In the genomic region with DNA sequence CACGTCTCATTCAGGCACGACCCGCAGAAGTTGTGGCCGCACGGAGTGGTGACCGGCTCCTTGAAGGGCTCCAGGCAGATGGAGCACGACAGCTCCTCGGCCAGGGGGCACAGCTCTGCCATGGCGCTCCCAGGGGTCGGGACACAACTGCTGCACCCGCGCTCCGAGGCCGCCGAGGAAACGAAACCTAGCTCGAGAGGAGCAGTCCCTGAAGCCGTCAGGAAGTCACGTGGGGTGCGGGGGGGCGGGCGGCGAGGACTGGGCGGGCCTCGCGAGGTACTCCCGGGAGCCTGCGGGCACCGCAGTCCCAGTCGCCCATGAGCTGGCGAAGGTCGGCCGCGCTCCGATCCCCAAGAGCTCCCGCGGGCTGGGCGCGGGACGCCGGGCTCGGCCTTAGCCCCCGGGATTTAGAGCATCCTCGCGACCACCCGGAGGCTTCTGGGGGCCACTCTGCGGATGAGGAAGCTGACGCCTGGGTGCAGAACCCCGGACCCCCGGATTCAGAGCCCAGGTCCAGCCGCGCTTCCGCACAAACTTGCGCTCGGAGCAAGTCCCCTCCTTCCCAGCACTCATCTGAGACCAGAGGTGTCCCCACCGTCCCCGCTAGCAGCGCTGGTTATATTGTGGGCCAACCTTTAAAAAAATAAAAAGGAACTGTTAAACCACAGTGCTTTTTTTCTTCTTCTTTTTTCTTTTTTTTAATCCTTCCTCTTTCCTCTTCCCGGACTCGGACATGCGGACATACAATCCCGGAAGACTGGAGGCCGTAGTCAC, we compare ENCODE assay signal across 8 cellular contexts. TPM values are rescaled to one million over a fixed set of nuclear protein-coding genes. Genes with fewer than 3 reads are reported as not detected.
DNase-seq lines count a peak whose midpoint lies in the region; ATAC-seq, FAIRE-seq and TF ChIP-seq lines count a peak whose summit lies in the region.

A gene with protein sequence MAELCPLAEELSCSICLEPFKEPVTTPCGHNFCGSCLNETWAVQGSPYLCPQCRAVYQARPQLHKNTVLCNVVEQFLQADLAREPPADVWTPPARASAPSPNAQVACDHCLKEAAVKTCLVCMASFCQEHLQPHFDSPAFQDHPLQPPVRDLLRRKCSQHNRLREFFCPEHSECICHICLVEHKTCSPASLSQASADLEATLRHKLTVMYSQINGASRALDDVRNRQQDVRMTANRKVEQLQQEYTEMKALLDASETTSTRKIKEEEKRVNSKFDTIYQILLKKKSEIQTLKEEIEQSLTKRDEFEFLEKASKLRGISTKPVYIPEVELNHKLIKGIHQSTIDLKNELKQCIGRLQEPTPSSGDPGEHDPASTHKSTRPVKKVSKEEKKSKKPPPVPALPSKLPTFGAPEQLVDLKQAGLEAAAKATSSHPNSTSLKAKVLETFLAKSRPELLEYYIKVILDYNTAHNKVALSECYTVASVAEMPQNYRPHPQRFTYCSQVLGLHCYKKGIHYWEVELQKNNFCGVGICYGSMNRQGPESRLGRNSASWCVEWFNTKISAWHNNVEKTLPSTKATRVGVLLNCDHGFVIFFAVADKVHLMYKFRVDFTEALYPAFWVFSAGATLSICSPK (minus strand): TSS at position 183 of the 774 bp plus-strand sequence. CDS start 61 bp downstream, at position 122.

- 0% methylated on average over 22 to 63 of the region's 63 CpGs for WGBS in adrenal gland, 4 donors
- 0% methylated on average over 63 of the region's 63 CpGs for WGBS in heart right ventricle, 2 donors

- DNase-seq in GM12891 (ENCODE audit: insufficient read length, low spot score) (peak; percentile 92), NCI-H146 (lab: John Stamatoyannopoulos, UW) (peak; percentile 89), T-helper 1 cell (peak; percentile 84 to 96 (median 85)), adrenal gland (peak; percentile 95 to 97 (median 96)), heart right ventricle (peak; percentile 91 to 93), posterior vena cava (ENCODE audit: low spot score) (peak; percentile 96), upper lobe of right lung (peak; percentile 98)

- H3K27me3 ChIP-seq in adrenal gland (no peaks in the 10 kb centered on the region), heart right ventricle (no peaks in the 10 kb centered on the region), upper lobe of right lung (no peaks in the 10 kb centered on the region)

- no peak for FAIRE-seq in GM12891 (lab: Jason Lieb, UNC)

- peak; percentile 97 for TF ChIP-seq POLR2A in GM12891 (IDR thresholded peaks at IDR 0.05; ENCODE audit: low read depth, low read length)
- peak; percentile 98 to 99 for TF ChIP-seq POLR2A in adrenal gland (IDR thresholded peaks at IDR 0.05)

- peak within 1 kb of the TSS; percentile 86 to 95 (median 90) for H3K27ac ChIP-seq in adrenal gland
- H3K27ac ChIP-seq in heart right ventricle: peak within 1 kb of the TSS; percentile 71 to 96 (median 91)
- peak within 1 kb of the TSS; percentile 97 for H3K27ac ChIP-seq in upper lobe of right lung

- H3K4me3 ChIP-seq in adrenal gland (peak within 1 kb of the TSS; percentile 65 to 82 (median 76)), heart right ventricle (peak within 1 kb of the TSS; percentile 66 to 99 (median 90)), upper lobe of right lung (peak within 1 kb of the TSS; percentile 96)

- TF ChIP-seq CTCF in adrenal gland (IDR thresholded peaks at IDR 0.05) (no peak), heart right ventricle (IDR thresholded peaks at IDR 0.05) (no peak), upper lobe of right lung (IDR thresholded peaks at IDR 0.05) (no peak)

- H3K36me3 ChIP-seq in adrenal gland (replicated peaks in 1 of 2) (no peaks in the 10 kb centered on the region), heart right ventricle (peaks cover 0 to 16% (median 0%) of the 10 kb centered on the region in 9 donors), upper lobe of right lung (peaks cover 2% of the 10 kb centered on the region)

- ATAC-seq in HG02798 (IDR thresholded peaks at IDR 0.05; ENCODE audit: poor library complexity, unreplicated experiment): peak; percentile 77
- ATAC-seq in heart right ventricle: peak; percentile 93 to 97 (median 96)
- ATAC-seq in upper lobe of right lung: peak; percentile 92

- intact Hi-C loops in adrenal gland (cut with DNase I) (no loop called here), heart right ventricle (cut with DNase I) (loop anchor here in 4 of 10 donors (1.0 to 5.0 kb wide), 4 partner anchors 77 to 92 kb away; a partner anchor contains a TSS), posterior vena cava (cut with DNase I) (no loop called here), upper lobe of right lung (cut with DNase I) (no loop called here)

- H3K4me1 ChIP-seq in adrenal gland (replicated peaks in 1 of 2): peaks cover 40 to 57% of the 10 kb centered on the region in 2 donors
- H3K4me1 ChIP-seq in heart right ventricle: peaks cover 5 to 74% (median 42%) of the 10 kb centered on the region in 9 donors
- peaks cover 45% of the 10 kb centered on the region for H3K4me1 ChIP-seq in upper lobe of right lung

- H3K9me3 ChIP-seq in adrenal gland (replicated peaks in 1 of 3): no peaks in the 10 kb centered on the region
- H3K9me3 ChIP-seq in heart right ventricle: peaks cover 0 to 9% (median 5%) of the 10 kb centered on the region in 11 donors
- no peaks in the 10 kb centered on the region for H3K9me3 ChIP-seq in upper lobe of right lung

TF ChIP-seq in GM12891, 5 proteins besides CTCF, POLR2A, EP300 and RAD21:
- TF ChIP-seq SPI1 (IDR thresholded peaks at IDR 0.05; ENCODE audit: low read depth, low read length) (peak; percentile 15; the same call in 1 of the 2 replicates), POU2F2 (IDR thresholded peaks at IDR 0.05; ENCODE audit: low read depth, low read length) (peak; percentile 72), TAF1 (IDR thresholded peaks at IDR 0.05; ENCODE audit: low read depth, low read length) (peak; percentile 86), PAX5 (IDR thresholded peaks at IDR 0.05; ENCODE audit: insufficient read depth, low read length, severe bottlenecking) (no peak), POLR2AphosphoS5 (IDR thresholded peaks at IDR 0.05; ENCODE audit: low read depth, low read length) (peak; percentile 95)

RNA-seq across cellular contexts. Expression of the gene that starts here (rescaled TPM):
- polyA plus RNA-seq in GM12891 (2012; ENCODE audit: low read depth, missing spikeins): 49.7 TPM
- total RNA-seq in adrenal gland (10 to 100 TPM; 36.8 to 82.4 (median 59.1) TPM), heart right ventricle (10 to 100 TPM in 8 of 10 donors, 1 to 10 TPM in 2; 8.7 to 32.7 (median 17.3) TPM), posterior vena cava (10 to 100 TPM; 43.2 to 54.0 TPM), upper lobe of right lung (89.3 TPM)
- polyA plus RNA-seq in adrenal gland (10 to 100 TPM; 12.6 to 56.6 (median 23.6) TPM), heart right ventricle (10 to 100 TPM in 1 of 2 donors, 1 to 10 TPM in 1; 4.9 to 15.1 TPM)

Comparison
In these comparisons a context has a peak if more than half of its experiments do, and no peak if none do; other contexts are left out.
1. Peak in every context shown above with its lines: DNase-seq, ATAC-seq, H3K4me3 ChIP-seq and H3K27ac ChIP-seq.